ENCODE assay signal across 27 cellular contexts in genomic region chr18:59706499-59706898, GRCh38. TPM values are rescaled to one million over a fixed set of nuclear protein-coding genes. Genes with fewer than 3 reads are reported as not detected.
DNase-seq lines count a peak whose midpoint lies in the region; ATAC-seq, FAIRE-seq and TF ChIP-seq lines count a peak whose summit lies in the region.
"Had no signal": no experiment of that assay in that cellular context is flagged by ENCODE, and none has a peak within 500 bp of the region (broad histone marks: within the 10 kb centered on the region; RNA-seq: fewer than 3 reads in every experiment).

No MANE protein-coding gene starts in this region.

- peak; percentile 59 for ATAC-seq in upper lobe of right lung
- ATAC-seq in HG02642 (IDR thresholded peaks at IDR 0.05; ENCODE audit: poor library complexity, unreplicated experiment): no peak
- ATAC-seq: HCT116, K562, SK-N-SH treated with all-trans-retinoic acid at 6 μM for 48 hours had no signal

- H3K4me1 ChIP-seq in fibroblast of lung (ENCODE audit: control insufficient read depth, extremely low read depth, insufficient read depth, low read length) (peaks cover 8% of the 10 kb centered on the region), upper lobe of right lung (no peaks in the 10 kb centered on the region), kidney (ENCODE audit: control insufficient read depth in 1 of 2, insufficient read depth in 1 of 2, low read depth in 1 of 2, low read length in 2 of 2) (no peaks in the 10 kb centered on the region)
- H3K4me1 ChIP-seq: BLaER1 treated with 17β-estradiol and CSF1 and Interleukin-3, amounts not matched to agents 10 nM and 100 nM; Caco-2 had no signal

- no peaks in the 10 kb centered on the region for H4K20me1 ChIP-seq in fibroblast of lung (ENCODE audit: control insufficient read depth, extremely low read depth, insufficient read depth, low read length)
- H4K20me1 ChIP-seq: BLaER1 treated with 17β-estradiol and CSF1 and Interleukin-3, amounts not matched to agents 10 nM and 100 nM had no signal

- H3K27ac ChIP-seq in fibroblast of lung (ENCODE audit: insufficient read depth, low read length) (no peak overlapping the region), upper lobe of right lung (no peak overlapping the region), kidney (ENCODE audit: low read depth in 2 of 2, low read length in 2 of 2) (no peak overlapping the region)
- H3K27ac ChIP-seq: 22Rv1; BLaER1 treated with 17β-estradiol and CSF1 and Interleukin-3, amounts not matched to agents 10 nM and 100 nM; RWPE1 had no signal

- peaks cover 17% of the 10 kb centered on the region for H3K4me1 Mint-ChIP-seq in mesothelial cell of epicardium

- no peak for TF ChIP-seq CTCF in fibroblast of lung (conservative IDR thresholded peaks at IDR 0.05 in 1 of 2, IDR thresholded peaks at IDR 0.05 in 1 of 2; ENCODE audit: low read depth in 1 of 2, low read length in 2 of 2)
- no peak for TF ChIP-seq CTCF in upper lobe of right lung (IDR thresholded peaks at IDR 0.05)
- no peak for TF ChIP-seq CTCF in kidney (IDR thresholded peaks at IDR 0.05; ENCODE audit: borderline replicate concordance, extremely low read depth, insufficient read depth)
- no peak for TF ChIP-seq CTCF in mesothelial cell of epicardium (IDR thresholded peaks at IDR 0.05; ENCODE audit: unreplicated experiment)

- no peaks in the 10 kb centered on the region for H3K9me3 ChIP-seq in fibroblast of lung (ENCODE audit: control insufficient read depth, insufficient read depth, low read depth, low read length)
- H3K9me3 ChIP-seq in upper lobe of right lung: no peaks in the 10 kb centered on the region
- H3K9me3 ChIP-seq in kidney (ENCODE audit: control insufficient read depth in 1 of 2, low read length in 2 of 2): no peaks in the 10 kb centered on the region
- H3K9me3 ChIP-seq: BLaER1 treated with 17β-estradiol and CSF1 and Interleukin-3, amounts not matched to agents 10 nM and 100 nM; Caco-2 had no signal

- no peaks in the 10 kb centered on the region for H3K27me3 ChIP-seq in fibroblast of lung (ENCODE audit: control insufficient read depth, insufficient read depth, low read length)
- no peaks in the 10 kb centered on the region for H3K27me3 ChIP-seq in upper lobe of right lung
- H3K27me3 ChIP-seq: BLaER1 treated with 17β-estradiol and CSF1 and Interleukin-3, amounts not matched to agents 10 nM and 100 nM had no signal

- H3K4me3 ChIP-seq in fibroblast of lung (replicated peaks in 1 of 4; ENCODE audit: control extremely low read depth in 1 of 4, insufficient read depth in 1 of 4, low read depth in 3 of 4, low read length in 4 of 4): no peak overlapping the region
- H3K4me3 ChIP-seq in upper lobe of right lung: no peak overlapping the region
- no peak overlapping the region for H3K4me3 ChIP-seq in kidney (ENCODE audit: low read length in 2 of 2)
- H3K4me3 ChIP-seq: BLaER1 treated with 17β-estradiol and CSF1 and Interleukin-3, amounts not matched to agents 10 nM and 100 nM; K562 had no signal

- no peak overlapping the region for H3K4me3 Mint-ChIP-seq in mesothelial cell of epicardium
- H3K4me3 Mint-ChIP-seq: CD4-positive, alpha-beta memory T cell had no signal

- H3K79me2 ChIP-seq in fibroblast of lung (ENCODE audit: control insufficient read depth, insufficient read depth, low read length): no peaks in the 10 kb centered on the region

- H2AFZ ChIP-seq in fibroblast of lung (ENCODE audit: low read length): no peak overlapping the region

- H3K9me3 Mint-ChIP-seq in mesothelial cell of epicardium: no peaks in the 10 kb centered on the region

- H3K36me3 ChIP-seq in fibroblast of lung (ENCODE audit: control insufficient read depth, insufficient read depth, low read length): no peaks in the 10 kb centered on the region
- no peaks in the 10 kb centered on the region for H3K36me3 ChIP-seq in upper lobe of right lung
- no peaks in the 10 kb centered on the region for H3K36me3 ChIP-seq in kidney (ENCODE audit: control insufficient read depth in 1 of 2, insufficient read depth in 2 of 2, low read length in 2 of 2)
- H3K36me3 ChIP-seq: BLaER1 treated with 17β-estradiol and CSF1 and Interleukin-3, amounts not matched to agents 10 nM and 100 nM had no signal

- no peak overlapping the region for H3K27ac Mint-ChIP-seq in mesothelial cell of epicardium
- H3K27ac Mint-ChIP-seq: CD4-positive, alpha-beta memory T cell had no signal

- peaks cover 15% of the 10 kb centered on the region for H3K27me3 Mint-ChIP-seq in mesothelial cell of epicardium (ENCODE audit: low read depth)

- H3K9ac ChIP-seq in fibroblast of lung (ENCODE audit: insufficient read depth, low read length) (no peak overlapping the region), kidney (ENCODE audit: low read length in 2 of 2) (no peak overlapping the region)
- H3K9ac ChIP-seq: BLaER1 treated with 17β-estradiol and CSF1 and Interleukin-3, amounts not matched to agents 10 nM and 100 nM had no signal

- peak overlapping the region; percentile 15 for H3K4me2 ChIP-seq in fibroblast of lung (ENCODE audit: extremely low read depth, insufficient read depth, low read length)
- H3K4me2 ChIP-seq: BLaER1 treated with 17β-estradiol and CSF1 and Interleukin-3, amounts not matched to agents 10 nM and 100 nM had no signal

- no peak for FAIRE-seq in kidney (lab: Jason Lieb, UNC)
- FAIRE-seq: G401.6, GM12892, H1, K562 had no signal

- intact Hi-C loops in upper lobe of right lung (cut with DNase I) (no loop called here), kidney (cut with DNase I) (no loop called here)

- DNase-seq in NCI-H82 (lab: John Stamatoyannopoulos, UW): peak; percentile 14
- no peak for DNase-seq in NCI-H82 treated with DMSO at 0.1 percent for 48 hours (lab: John Stamatoyannopoulos, UW; ENCODE audit: unreplicated experiment)
- peak; percentile 42 for DNase-seq in NCI-H69 (lab: John Stamatoyannopoulos, UW)
- DNase-seq in fibroblast of lung (ENCODE audit: low read depth in 2 of 2): no peak
- no peak for DNase-seq in upper lobe of right lung
- no peak for DNase-seq in kidney
- no peak for DNase-seq in mesothelial cell of epicardium (ENCODE audit: low spot score in 2 of 2, unreplicated experiment in 2 of 2)
- DNase-seq: ACHN; Caco-2; CD4-positive, alpha-beta memory T cell; MM.1S; NCI-H1048; NCI-H1436; NCI-H1930; NK-92 treated with Interleukin-12 subunit alpha and Interleukin-12 subunit beta, amount 100 ng/mL, for 24 hours; SHP77 treated with DMSO at 0.1 percent for 48 hours had no signal

- H3K36me3 Mint-ChIP-seq in mesothelial cell of epicardium: no peaks in the 10 kb centered on the region
- H3K36me3 Mint-ChIP-seq: CD4-positive, alpha-beta memory T cell had no signal

RNA-seq across cellular contexts. Expression of gene CCBE1, which starts 9.3 kb away (rescaled TPM):
- total RNA-seq in fibroblast of lung: 60.9 and 122 TPM in 2 replicates
- 122 and 178 TPM in 2 replicates for polyA plus RNA-seq in fibroblast of lung
- polyA plus RNA-seq in fibroblast of lung (2012): 141 and 169 TPM in 2 replicates
- 94.6 and 298 TPM in 2 replicates for polyA minus RNA-seq in fibroblast of lung (ENCODE audit: low replicate concordance)
- 27.8 TPM for total RNA-seq in upper lobe of right lung
- total RNA-seq in kidney: 2.2 TPM
- 1.8 TPM for polyA plus RNA-seq in kidney (ENCODE audit: insufficient read depth, low read depth, low replicate concordance)
- 68.0 to 80.6 TPM (median 71.1 TPM) in 3 replicates for total RNA-seq in mesothelial cell of epicardium
- total RNA-seq: CD4-positive, alpha-beta memory T cell; NCI-H460 had no signal
- polyA plus RNA-seq: CD4-positive, alpha-beta memory T cell; K562 had no signal

Comparison
In these comparisons a context has a peak if more than half of its experiments do, and no peak if none do; other contexts are left out.
1. DNase-seq: peak in NCI-H82 (single experiment) and NCI-H69 (single experiment); none in NCI-H82 treated with DMSO at 0.1 percent for 48 hours (single experiment), fibroblast of lung (0 of 2), upper lobe of right lung (single experiment), kidney (single experiment) and mesothelial cell of epicardium (0 of 2).